ENCODE assay signal across 1 cellular context in genomic region chr9:129812385-129812784, GRCh38.
TF ChIP-seq lines count a peak whose summit lies in the region.

No MANE protein-coding gene starts in this region.

TF ChIP-seq in HepG2, 621 proteins besides CTCF, POLR2A, EP300 and RAD21:
- no peak for TF ChIP-seq FOXP1 (IDR thresholded peaks at IDR 0.05)
- TF ChIP-seq FOXP1 (CRISPR knock-in tag; IDR thresholded peaks at IDR 0.05): no peak
- TF ChIP-seq AGO2 (optimal IDR thresholded peaks at IDR 0.05; ENCODE audit: low read depth, low read length): peak; percentile 67
